ENCODE assay signal across 11 cellular contexts in genomic region chr17:51238253-51238887, GRCh38. TPM values are rescaled to one million over a fixed set of nuclear protein-coding genes. Genes with fewer than 3 reads are reported as not detected.
A peak's percentile ranks its signal among the peaks of the same experiment; 100 is the strongest.
DNase-seq lines count a peak whose midpoint lies in the region; ATAC-seq and TF ChIP-seq lines count a peak whose summit lies in the region.
"Had no signal": no experiment of that assay in that cellular context is flagged by ENCODE, and none has a peak within 500 bp of the region (broad histone marks: within the 10 kb centered on the region; RNA-seq: fewer than 3 reads in every experiment).

No MANE protein-coding gene starts in this region.

- H3K4me3 Mint-ChIP-seq in CD4-positive, alpha-beta T cell = peak overlapping the region; percentile 65
- H3K4me3 Mint-ChIP-seq in activated B cell treated with CpG ODN at 0.5 μM for 24 hours = peak overlapping the region; percentile 71

- H3K27me3 Mint-ChIP-seq in CD4-positive, alpha-beta T cell = no peaks in the 10 kb centered on the region
- no peaks in the 10 kb centered on the region for H3K27me3 Mint-ChIP-seq in activated B cell treated with CpG ODN at 0.5 μM for 24 hours

- CTCF ChIA-PET in CD4-positive, alpha-beta T cell (lab: Charles Lee) = no interaction called here
- CTCF ChIA-PET in activated B cell treated with CpG ODN at 0.5 μM for 24 hours (lab: Charles Lee) = no interaction called here

- peaks cover 68% of the 10 kb centered on the region for H3K4me1 Mint-ChIP-seq in CD4-positive, alpha-beta T cell (ENCODE audit: low read depth)
- peaks cover 33% of the 10 kb centered on the region for H3K4me1 Mint-ChIP-seq in activated B cell treated with CpG ODN at 0.5 μM for 24 hours

- H3K36me3 Mint-ChIP-seq in CD4-positive, alpha-beta T cell (ENCODE audit: low read depth) = peaks cover 7% of the 10 kb centered on the region
- peaks cover 9% of the 10 kb centered on the region for H3K36me3 Mint-ChIP-seq in activated B cell treated with CpG ODN at 0.5 μM for 24 hours (ENCODE audit: low read depth)

- H3K9me3 Mint-ChIP-seq in CD4-positive, alpha-beta T cell = no peaks in the 10 kb centered on the region
- H3K9me3 Mint-ChIP-seq in activated B cell treated with CpG ODN at 0.5 μM for 24 hours = no peaks in the 10 kb centered on the region

- no peak for DNase-seq in CD4-positive, alpha-beta T cell
- DNase-seq in activated B cell treated with CpG ODN at 0.5 μM for 24 hours (no peak), inferior parietal cortex (ENCODE audit: extremely low spot score) (no peak), C1 segment of cervical spinal cord (lab: John Stamatoyannopoulos, UW) (no peak), AG20443 (ENCODE audit: low spot score) (no peak), iPS-NIHi7 (ENCODE audit: extremely low spot score) (no peak)
- DNase-seq: DMS79 treated with DMSO at 0.1 percent for 48 hours, NCI-H2029 treated with DMSO at 0.1 percent for 48 hours had no signal

- H3K9me3 ChIP-seq in CD4-positive, alpha-beta T cell (ENCODE audit: control insufficient read depth, low read length) = no peaks in the 10 kb centered on the region

- ATAC-seq in CD4-positive, alpha-beta T cell (ENCODE audit: poor library complexity) = peak; percentile 59
- ATAC-seq in GM19328 (IDR thresholded peaks at IDR 0.05; ENCODE audit: unreplicated experiment) = peak; percentile 78
- ATAC-seq in HG03159 (IDR thresholded peaks at IDR 0.05; ENCODE audit: unreplicated experiment) = peak; percentile 78
- peak; percentile 93 for ATAC-seq in activated B cell treated with CpG ODN at 0.5 μM for 24 hours (ENCODE audit: low read depth)

- no peaks in the 10 kb centered on the region for H3K27me3 ChIP-seq in CD4-positive, alpha-beta T cell (ENCODE audit: control insufficient read depth, insufficient read depth, low read length)
- H3K27me3 ChIP-seq: cardiac muscle cell had no signal

- TF ChIP-seq CTCF in CD4-positive, alpha-beta T cell (IDR thresholded peaks at IDR 0.05) = no peak
- no peak for TF ChIP-seq CTCF in activated B cell treated with CpG ODN at 0.5 μM for 24 hours (IDR thresholded peaks at IDR 0.05)

- peak overlapping the region; percentile 34 for H3K27ac Mint-ChIP-seq in CD4-positive, alpha-beta T cell
- peak overlapping the region; percentile 77 for H3K27ac Mint-ChIP-seq in activated B cell treated with CpG ODN at 0.5 μM for 24 hours

- POLR2A ChIA-PET in CD4-positive, alpha-beta T cell (lab: Charles Lee) = interaction anchor here (0.7 kb wide), 1 partner anchor 23 kb away, joined by 3 read pairs; no protein-coding TSS in a partner anchor
- POLR2A ChIA-PET in activated B cell treated with CpG ODN at 0.5 μM for 24 hours (lab: Charles Lee) = interaction anchor here (0.9 to 1.5 kb wide), 2 partner anchors 17 to 22 kb away, joined by 3 to 5 read pairs; partner anchors contain the start of genes MBTD1 and UTP18

- intact Hi-C loops in CD4-positive, alpha-beta T cell (cut with DNase I, micrococcal nuclease) = no loop called here
- intact Hi-C loops in activated B cell treated with CpG ODN at 0.5 μM for 24 hours (cut with micrococcal nuclease) = no loop called here

- no peak overlapping the region for H3K27ac ChIP-seq in CD4-positive, alpha-beta T cell (ENCODE audit: low read depth, low read length)
- H3K27ac ChIP-seq: cardiac muscle cell had no signal

RNA-seq across cellular contexts. Expression of gene MBTD1, which starts 21.5 kb away (rescaled TPM):
- total RNA-seq in CD4-positive, alpha-beta T cell = 10 to 100 TPM; 23.0 TPM
- total RNA-seq in activated B cell treated with CpG ODN at 0.5 μM for 24 hours = 18.3 and 23.6 TPM in 2 replicates

RNA-seq across cellular contexts. Expression of gene UTP18, which starts 22.0 kb away (rescaled TPM):
- 10 to 100 TPM; 48.5 to 49.8 TPM for total RNA-seq in CD4-positive, alpha-beta T cell
- 37.0 and 39.1 TPM in 2 replicates for total RNA-seq in activated B cell treated with CpG ODN at 0.5 μM for 24 hours
